Comparison of ENCODE assay signal across 20 cellular contexts in the genomic region with DNA sequence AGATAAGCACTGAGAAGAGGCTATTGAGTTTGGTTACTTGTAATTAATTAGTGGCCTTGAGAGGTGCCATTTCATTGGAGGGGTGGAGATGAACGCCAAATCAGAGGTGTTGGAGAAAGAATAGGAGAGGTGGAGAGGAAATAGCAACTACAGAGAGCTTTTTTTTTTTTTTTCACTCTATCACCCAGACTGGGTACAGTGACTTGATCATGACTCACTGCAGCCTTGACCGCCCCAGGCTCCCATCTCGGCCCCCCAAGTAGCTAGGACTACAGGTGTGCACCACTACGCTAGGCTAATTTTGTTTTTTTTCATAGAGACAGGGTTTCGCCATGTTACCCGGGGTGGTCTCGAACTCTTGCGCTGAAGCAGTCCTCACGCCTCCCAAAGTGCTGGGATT. TPM values are rescaled to one million over a fixed set of nuclear protein-coding genes. Genes with fewer than 3 reads are reported as not detected.
DNase-seq lines count a peak whose midpoint lies in the region; ATAC-seq and TF ChIP-seq lines count a peak whose summit lies in the region.
"Had no signal": no experiment of that assay in that cellular context is flagged by ENCODE, and none has a peak within 500 bp of the region (broad histone marks: within the 10 kb centered on the region; RNA-seq: fewer than 3 reads in every experiment).

No MANE protein-coding gene starts in this region.

- H3K27ac Mint-ChIP-seq in neural crest cell (ENCODE audit: unreplicated experiment): no peak overlapping the region
- H3K27ac Mint-ChIP-seq: CD14-positive monocyte; CD4-positive, alpha-beta memory T cell; HFFc6; IgD-negative memory B cell had no signal

- peak overlapping the region; percentile 14 for H3K4me3 Mint-ChIP-seq in neural crest cell
- H3K4me3 Mint-ChIP-seq: CD4-positive, alpha-beta memory T cell; HFFc6; IgD-negative memory B cell had no signal

- TF ChIP-seq CTCF in foreskin keratinocyte (conservative IDR thresholded peaks at IDR 0.05) (no peak), neural crest cell (conservative IDR thresholded peaks at IDR 0.05) (no peak)

- peak; percentile 13 for ATAC-seq in foreskin keratinocyte
- ATAC-seq: HCT116, HepG2 had no signal

- no peak overlapping the region for H3K27ac ChIP-seq in foreskin keratinocyte
- H3K27ac ChIP-seq: BLaER1 had no signal

- peaks cover 16% of the 10 kb centered on the region for H3K36me3 Mint-ChIP-seq in neural crest cell (ENCODE audit: low read depth)
- H3K36me3 Mint-ChIP-seq: CD14-positive monocyte; CD4-positive, alpha-beta memory T cell; IgD-negative memory B cell had no signal

- no peaks in the 10 kb centered on the region for H3K27me3 ChIP-seq in foreskin keratinocyte

- peaks cover 12% of the 10 kb centered on the region for H3K4me1 Mint-ChIP-seq in neural crest cell
- H3K4me1 Mint-ChIP-seq: CD4-positive, alpha-beta memory T cell had no signal

- H3K9me3 Mint-ChIP-seq in neural crest cell: peaks cover 13% of the 10 kb centered on the region

- H3K4me1 ChIP-seq in foreskin keratinocyte: peaks cover 25% of the 10 kb centered on the region
- H3K4me1 ChIP-seq: BLaER1 had no signal

- peak; percentile 30 for DNase-seq in Daoy (ENCODE audit: low read depth)
- peak; percentile 57 for DNase-seq in M059J (ENCODE audit: low read depth)
- no peak for DNase-seq in foreskin keratinocyte
- DNase-seq in neural crest cell (ENCODE audit: low read depth, low spot score): no peak
- DNase-seq in NCI-H1105 treated with DMSO at 0.1 percent for 48 hours (lab: John Stamatoyannopoulos, UW): no peak
- no peak for DNase-seq in GDM1 (lab: John Stamatoyannopoulos, UW)
- no peak for DNase-seq in NCI-H526 (lab: John Stamatoyannopoulos, UW)
- DNase-seq in central memory CD4-positive, alpha-beta T cell: no peak
- DNase-seq: CD4-positive, alpha-beta memory T cell; DMS153; DMS79; GOT3; HFFc6; KBM-7 had no signal

- peaks cover 60% of the 10 kb centered on the region for H3K27me3 Mint-ChIP-seq in neural crest cell (ENCODE audit: low read depth)

RNA-seq across cellular contexts. Expression of gene NHS, which starts 5.2 kb away (rescaled TPM):
- total RNA-seq in Daoy (2014; rRNA removed; shearing (Covaris generic)): 1.1 and 1.3 TPM in 2 replicates
- total RNA-seq in M059J (2014; rRNA removed; shearing (Covaris generic)): 5.1 and 7.5 TPM in 2 replicates
- total RNA-seq in foreskin keratinocyte (10.1 and 11.9 TPM in 2 replicates), neural crest cell (10.7 TPM in 2 replicates)
- 1.4 and 1.6 TPM in 2 replicates for polyA plus RNA-seq in foreskin keratinocyte
- total RNA-seq: G401 had no signal
- polyA plus RNA-seq: CD4-positive, alpha-beta memory T cell; HepG2; IgD-negative memory B cell had no signal

Comparison
In these comparisons a context has a peak if more than half of its experiments do, and no peak if none do; other contexts are left out.
1. DNase-seq: peak in Daoy (single experiment) and M059J (single experiment); none in foreskin keratinocyte (0 of 2), neural crest cell (single experiment), NCI-H1105 treated with DMSO at 0.1 percent for 48 hours (single experiment), GDM1 (single experiment), NCI-H526 (0 of 2) and central memory CD4-positive, alpha-beta T cell (single experiment).